In genomic region chr10:132272767-132273090, GRCh38 we compare ENCODE assay signal across 1 cellular context.
TF ChIP-seq lines count a peak whose summit lies in the region.

No MANE protein-coding gene starts in this region.

TF ChIP-seq in WTC11, 78 proteins besides CTCF, POLR2A, EP300 and RAD21 (continued from another document):
- no peak for TF ChIP-seq ZNF512 (CRISPR knock-in tag; IDR thresholded peaks at IDR 0.05; ENCODE audit: borderline replicate concordance)
- no peak for TF ChIP-seq GTF2I (CRISPR knock-in tag; conservative IDR thresholded peaks at IDR 0.05)
- no peak for TF ChIP-seq USF2 (CRISPR knock-in tag; IDR thresholded peaks at IDR 0.05)
- TF ChIP-seq ZNF317 (CRISPR knock-in tag; IDR thresholded peaks at IDR 0.05; ENCODE audit: borderline replicate concordance, low read depth) = no peak
- TF ChIP-seq ZNF416 (CRISPR knock-in tag; IDR thresholded peaks at IDR 0.05) = no peak
- TF ChIP-seq PRDM15 (CRISPR knock-in tag; IDR thresholded peaks at IDR 0.05) = no peak
TF ChIP-seq in WTC11: peak in this region for 0.
